In the genomic region with DNA sequence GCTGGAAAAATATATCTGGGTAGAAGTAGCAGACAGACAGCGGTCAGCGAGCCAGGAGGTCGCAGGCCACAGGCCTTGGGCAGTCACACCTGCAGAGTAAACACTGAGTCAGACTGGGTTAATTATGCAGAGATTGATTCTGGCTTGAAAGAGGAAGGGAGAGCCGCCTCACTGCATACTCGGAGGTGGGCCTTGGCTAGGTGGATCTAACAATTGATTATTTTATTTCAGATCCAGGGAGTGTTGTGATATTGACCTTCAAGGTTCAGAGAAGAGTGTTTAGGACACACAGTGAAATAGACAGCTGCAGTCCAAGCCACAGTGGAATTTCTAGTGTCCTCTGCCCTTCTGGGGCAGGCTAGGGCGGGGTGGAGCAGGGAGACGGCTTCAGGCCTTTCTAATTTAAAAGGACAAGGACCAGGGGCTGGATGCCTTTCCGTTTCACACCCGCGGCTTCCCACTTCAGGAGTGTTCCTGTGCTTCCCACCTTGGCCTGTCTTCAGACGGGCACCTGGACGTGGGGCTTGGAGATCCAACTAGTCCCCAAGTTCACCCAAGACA, we compare ENCODE assay signal across 2 cellular contexts.
A peak's percentile ranks its signal among the peaks of the same experiment; 100 is the strongest.
TF ChIP-seq lines count a peak whose summit lies in the region.

No MANE protein-coding gene starts in this region.

TF ChIP-seq in GM12878, 131 proteins besides CTCF, POLR2A, EP300 and RAD21 (continued from another document):
- TF ChIP-seq, protein P1, sequence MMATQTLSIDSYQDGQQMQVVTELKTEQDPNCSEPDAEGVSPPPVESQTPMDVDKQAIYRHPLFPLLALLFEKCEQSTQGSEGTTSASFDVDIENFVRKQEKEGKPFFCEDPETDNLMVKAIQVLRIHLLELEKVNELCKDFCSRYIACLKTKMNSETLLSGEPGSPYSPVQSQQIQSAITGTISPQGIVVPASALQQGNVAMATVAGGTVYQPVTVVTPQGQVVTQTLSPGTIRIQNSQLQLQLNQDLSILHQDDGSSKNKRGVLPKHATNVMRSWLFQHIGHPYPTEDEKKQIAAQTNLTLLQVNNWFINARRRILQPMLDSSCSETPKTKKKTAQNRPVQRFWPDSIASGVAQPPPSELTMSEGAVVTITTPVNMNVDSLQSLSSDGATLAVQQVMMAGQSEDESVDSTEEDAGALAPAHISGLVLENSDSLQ (IDR thresholded peaks at IDR 0.05), result no peak
- TF ChIP-seq MAX (IDR thresholded peaks at IDR 0.05; ENCODE audit: low read depth, low read length), result no peak
- TF ChIP-seq BCL11A (IDR thresholded peaks at IDR 0.05; ENCODE audit: low read depth, low read length), result no peak
- no peak for TF ChIP-seq ZSCAN29 (IDR thresholded peaks at IDR 0.05)
- no peak for TF ChIP-seq BCLAF1 (IDR thresholded peaks at IDR 0.05)
- TF ChIP-seq, protein P2, sequence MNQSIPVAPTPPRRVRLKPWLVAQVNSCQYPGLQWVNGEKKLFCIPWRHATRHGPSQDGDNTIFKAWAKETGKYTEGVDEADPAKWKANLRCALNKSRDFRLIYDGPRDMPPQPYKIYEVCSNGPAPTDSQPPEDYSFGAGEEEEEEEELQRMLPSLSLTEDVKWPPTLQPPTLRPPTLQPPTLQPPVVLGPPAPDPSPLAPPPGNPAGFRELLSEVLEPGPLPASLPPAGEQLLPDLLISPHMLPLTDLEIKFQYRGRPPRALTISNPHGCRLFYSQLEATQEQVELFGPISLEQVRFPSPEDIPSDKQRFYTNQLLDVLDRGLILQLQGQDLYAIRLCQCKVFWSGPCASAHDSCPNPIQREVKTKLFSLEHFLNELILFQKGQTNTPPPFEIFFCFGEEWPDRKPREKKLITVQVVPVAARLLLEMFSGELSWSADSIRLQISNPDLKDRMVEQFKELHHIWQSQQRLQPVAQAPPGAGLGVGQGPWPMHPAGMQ (IDR thresholded peaks at IDR 0.05; ENCODE audit: borderline replicate concordance), result no peak
- TF ChIP-seq, protein P3, sequence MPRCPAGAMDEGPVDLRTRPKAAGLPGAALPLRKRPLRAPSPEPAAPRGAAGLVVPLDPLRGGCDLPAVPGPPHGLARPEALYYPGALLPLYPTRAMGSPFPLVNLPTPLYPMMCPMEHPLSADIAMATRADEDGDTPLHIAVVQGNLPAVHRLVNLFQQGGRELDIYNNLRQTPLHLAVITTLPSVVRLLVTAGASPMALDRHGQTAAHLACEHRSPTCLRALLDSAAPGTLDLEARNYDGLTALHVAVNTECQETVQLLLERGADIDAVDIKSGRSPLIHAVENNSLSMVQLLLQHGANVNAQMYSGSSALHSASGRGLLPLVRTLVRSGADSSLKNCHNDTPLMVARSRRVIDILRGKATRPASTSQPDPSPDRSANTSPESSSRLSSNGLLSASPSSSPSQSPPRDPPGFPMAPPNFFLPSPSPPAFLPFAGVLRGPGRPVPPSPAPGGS (IDR thresholded peaks at IDR 0.05; ENCODE audit: borderline replicate concordance, insufficient read depth, low read depth, low read length, poor library complexity, severe bottlenecking), result no peak
- TF ChIP-seq, protein P4, sequence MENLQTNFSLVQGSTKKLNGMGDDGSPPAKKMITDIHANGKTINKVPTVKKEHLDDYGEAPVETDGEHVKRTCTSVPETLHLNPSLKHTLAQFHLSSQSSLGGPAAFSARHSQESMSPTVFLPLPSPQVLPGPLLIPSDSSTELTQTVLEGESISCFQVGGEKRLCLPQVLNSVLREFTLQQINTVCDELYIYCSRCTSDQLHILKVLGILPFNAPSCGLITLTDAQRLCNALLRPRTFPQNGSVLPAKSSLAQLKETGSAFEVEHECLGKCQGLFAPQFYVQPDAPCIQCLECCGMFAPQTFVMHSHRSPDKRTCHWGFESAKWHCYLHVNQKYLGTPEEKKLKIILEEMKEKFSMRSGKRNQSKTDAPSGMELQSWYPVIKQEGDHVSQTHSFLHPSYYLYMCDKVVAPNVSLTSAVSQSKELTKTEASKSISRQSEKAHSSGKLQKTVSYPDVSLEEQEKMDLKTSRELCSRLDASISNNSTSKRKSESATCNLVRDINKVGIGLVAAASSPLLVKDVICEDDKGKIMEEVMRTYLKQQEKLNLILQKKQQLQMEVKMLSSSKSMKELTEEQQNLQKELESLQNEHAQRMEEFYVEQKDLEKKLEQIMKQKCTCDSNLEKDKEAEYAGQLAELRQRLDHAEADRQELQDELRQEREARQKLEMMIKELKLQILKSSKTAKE (IDR thresholded peaks at IDR 0.05; ENCODE audit: low read depth, poor library complexity, severe bottlenecking), result no peak
- no peak for TF ChIP-seq CREB1 (IDR thresholded peaks at IDR 0.05; ENCODE audit: low read depth)
- TF ChIP-seq NRF1 (conservative IDR thresholded peaks at IDR 0.05; ENCODE audit: low read depth, low read length), result no peak
- no peak for TF ChIP-seq ZNF207 (IDR thresholded peaks at IDR 0.05; ENCODE audit: borderline replicate concordance)

TF ChIP-seq in liver, 16 proteins besides CTCF, POLR2A, EP300 and RAD21 (continued from another document):
- TF ChIP-seq GABPA (IDR thresholded peaks at IDR 0.05 in 1 of 2, conservative IDR thresholded peaks at IDR 0.05 in 1 of 2) (peak in 1 of 2 donors; percentile 9), JUND (IDR thresholded peaks at IDR 0.05) (peak; percentile 86 to 94), ZBTB33 (IDR thresholded peaks at IDR 0.05) (peak; percentile 80), YY1 (IDR thresholded peaks at IDR 0.05) (no peak)
